Comparison of ENCODE assay signal across 16 cellular contexts in the genomic region with DNA sequence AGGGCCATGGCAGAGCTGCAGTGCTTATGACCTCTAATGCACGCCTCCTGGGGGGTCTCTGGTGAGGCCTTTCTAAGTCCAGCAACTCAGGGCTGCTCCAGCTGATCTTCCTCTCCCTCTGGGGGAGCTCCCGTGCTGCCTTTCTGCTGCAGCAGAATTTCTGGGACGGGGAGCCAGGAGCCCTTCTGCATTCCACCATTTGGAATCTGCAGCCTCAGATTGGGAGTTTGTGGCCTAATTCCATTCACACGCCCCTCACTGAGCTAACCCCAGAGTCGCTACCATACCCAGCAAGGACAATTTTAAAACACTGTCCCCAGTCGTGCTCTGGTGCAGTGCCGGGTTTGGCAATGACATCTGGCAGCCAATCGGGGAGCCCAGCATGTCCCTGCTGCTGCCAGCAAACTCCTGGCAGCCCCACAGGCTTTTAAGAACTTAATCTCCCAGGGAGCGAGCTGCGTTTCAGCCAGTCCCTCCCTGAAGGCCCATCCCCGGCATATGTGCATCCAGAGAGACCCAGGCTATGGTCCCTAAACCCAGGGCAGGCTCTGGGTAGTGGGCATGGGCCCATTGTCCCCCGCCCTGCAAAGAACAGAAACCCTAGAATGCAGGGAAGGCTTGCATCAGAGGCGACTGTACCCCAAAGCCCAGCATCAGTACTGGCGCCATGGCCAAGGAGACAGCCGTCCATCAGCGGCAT. TPM values are rescaled to one million over a fixed set of nuclear protein-coding genes. Genes with fewer than 3 reads are reported as not detected.
DNase-seq lines count a peak whose midpoint lies in the region; ATAC-seq and TF ChIP-seq lines count a peak whose summit lies in the region.
"Had no signal": no experiment of that assay in that cellular context is flagged by ENCODE, and none has a peak within 500 bp of the region (broad histone marks: within the 10 kb centered on the region; RNA-seq: fewer than 3 reads in every experiment).

No MANE protein-coding gene starts in this region.

- H4K20me1 ChIP-seq in neural progenitor cell (ENCODE audit: low read depth) (peaks cover 25% of the 10 kb centered on the region), GM23248 (ENCODE audit: insufficient read depth) (no peaks in the 10 kb centered on the region)

- H3K9me3 Mint-ChIP-seq in neural progenitor cell = peaks cover 2% of the 10 kb centered on the region
- H3K9me3 Mint-ChIP-seq in CD8-positive, alpha-beta memory T cell = no peaks in the 10 kb centered on the region

- no peak overlapping the region for H3K4me3 Mint-ChIP-seq in neural progenitor cell
- H3K4me3 Mint-ChIP-seq in CD8-positive, alpha-beta memory T cell = no peak overlapping the region
- H3K4me3 Mint-ChIP-seq: T-helper 17 cell had no signal

- H3K27me3 ChIP-seq in heart left ventricle (peaks cover 36 to 89% (median 51%) of the 10 kb centered on the region in 9 donors), neural progenitor cell (peaks cover 48% of the 10 kb centered on the region), esophagus squamous epithelium (peaks cover 0 to 70% (median 5%) of the 10 kb centered on the region in 4 donors), GM23248 (replicated peaks; ENCODE audit: insufficient read depth) (peaks cover 34% of the 10 kb centered on the region)
- peaks cover 18% of the 10 kb centered on the region for H3K27me3 ChIP-seq in CD8-positive, alpha-beta memory T cell (ENCODE audit: insufficient read depth, low read length, poor library complexity, severe bottlenecking)

- POLR2A ChIA-PET in CD8-positive, alpha-beta memory T cell (lab: Charles Lee) = no interaction called here

- peaks cover 35% of the 10 kb centered on the region for H3K4me1 Mint-ChIP-seq in neural progenitor cell
- peaks cover 0 to 7% (median 2%) of the 10 kb centered on the region in 3 donors for H3K4me1 Mint-ChIP-seq in CD8-positive, alpha-beta memory T cell
- H3K4me1 Mint-ChIP-seq: T-helper 17 cell had no signal

- H3K36me3 ChIP-seq in heart left ventricle (no peaks in the 10 kb centered on the region), neural progenitor cell (no peaks in the 10 kb centered on the region), esophagus squamous epithelium (no peaks in the 10 kb centered on the region), GM23248 (ENCODE audit: low read depth) (no peaks in the 10 kb centered on the region)
- H3K36me3 ChIP-seq in CD8-positive, alpha-beta memory T cell (ENCODE audit: insufficient read depth, low read length) = no peaks in the 10 kb centered on the region
- H3K36me3 ChIP-seq: BE2C, uterus had no signal

- H3K4me3 ChIP-seq in heart left ventricle = no peak overlapping the region
- no peak overlapping the region for H3K4me3 ChIP-seq in neural progenitor cell
- no peak overlapping the region for H3K4me3 ChIP-seq in esophagus squamous epithelium
- no peak overlapping the region for H3K4me3 ChIP-seq in CD8-positive, alpha-beta memory T cell (ENCODE audit: low read length)
- H3K4me3 ChIP-seq in GM23248 = no peak overlapping the region
- H3K4me3 ChIP-seq: uterus had no signal

- H3K4me2 ChIP-seq in neural progenitor cell (peak overlapping the region; percentile 69), GM23248 (ENCODE audit: unreplicated experiment) (no peak overlapping the region)

- H2AFZ ChIP-seq in neural progenitor cell (replicated peaks) (no peak overlapping the region), GM23248 (no peak overlapping the region)

- H3F3A ChIP-seq in neural progenitor cell (ENCODE audit: low read depth) (peaks cover 41% of the 10 kb centered on the region), GM23248 (ENCODE audit: insufficient read depth) (peaks cover 2% of the 10 kb centered on the region; the same call in 1 of the 2 replicates)

- intact Hi-C loops in heart left ventricle (cut with DNase I) = no loop called here
- intact Hi-C loops in esophagus squamous epithelium (cut with DNase I) = no loop called here

- CTCF ChIA-PET in CD8-positive, alpha-beta memory T cell (lab: Charles Lee) = no interaction called here

- H3K79me2 ChIP-seq in neural progenitor cell (ENCODE audit: low read depth) = peaks cover 10% of the 10 kb centered on the region
- no peaks in the 10 kb centered on the region for H3K79me2 ChIP-seq in GM23248 (ENCODE audit: insufficient read depth)

- no peak overlapping the region for H3K9ac ChIP-seq in neural progenitor cell
- no peak overlapping the region for H3K9ac ChIP-seq in GM23248

- in situ Hi-C loops in GM23248 (cut with MboI) = no loop called here

- TF ChIP-seq CTCF in heart left ventricle (IDR thresholded peaks at IDR 0.05) = no peak
- TF ChIP-seq CTCF in neural progenitor cell (IDR thresholded peaks at IDR 0.05) = no peak
- TF ChIP-seq CTCF in esophagus squamous epithelium (IDR thresholded peaks at IDR 0.05) = no peak

- H3K9me3 ChIP-seq in heart left ventricle (no peaks in the 10 kb centered on the region), neural progenitor cell (ENCODE audit: low read depth) (no peaks in the 10 kb centered on the region), esophagus squamous epithelium (no peaks in the 10 kb centered on the region), GM23248 (ENCODE audit: low read depth) (no peaks in the 10 kb centered on the region)
- no peaks in the 10 kb centered on the region for H3K9me3 ChIP-seq in CD8-positive, alpha-beta memory T cell (ENCODE audit: low read length)
- H3K9me3 ChIP-seq: BE2C, uterus had no signal

- 41 to 48% (median 43%) methylated on average over 16 of the region's 16 CpGs for WGBS in heart left ventricle, 4 donors
- 43 to 53% methylated on average over 2 to 14 of the region's 16 CpGs for WGBS in esophagus squamous epithelium, 2 donors
- WGBS in GM23248 (ENCODE audit: low coverage in 1 of 2, low lambda C conversion rate in 2 of 2, missing lambda C conversion rate in 2 of 2), 2 experiments = 43 to 51% methylated on average over 16 of the region's 16 CpGs

- peaks cover 34% of the 10 kb centered on the region for H3K27me3 Mint-ChIP-seq in neural progenitor cell (ENCODE audit: insufficient read depth, low read depth)
- peaks cover 28 to 36% of the 10 kb centered on the region in 2 donors for H3K27me3 Mint-ChIP-seq in CD8-positive, alpha-beta memory T cell

- peak; percentile 53 for DNase-seq in ELF-1 (ENCODE audit: low read depth, low spot score)
- peak; percentile 8 for DNase-seq in NCI-H82 treated with DMSO at 0.1 percent for 48 hours (lab: John Stamatoyannopoulos, UW; ENCODE audit: unreplicated experiment)
- peak in 2 of 5 donors; percentile 58 to 74 for DNase-seq in heart left ventricle
- DNase-seq in neural progenitor cell (ENCODE audit: low spot score) = peak; percentile 77
- DNase-seq in activated gamma-delta T cell (lab: John Stamatoyannopoulos, UW) = no peak
- DNase-seq in esophagus squamous epithelium (lab: John Stamatoyannopoulos, UW) = no peak
- DNase-seq in CD8-positive, alpha-beta memory T cell = no peak
- DNase-seq in GM23248 = no peak
- DNase-seq: activated CD4-positive, alpha-beta T cell treated with anti-CD3 and anti-CD28 coated beads for 4 hours; activated T-cell treated with anti-CD3 and anti-CD28 coated beads for 4 hours; BE2C; cortex of kidney; NCI-H510A treated with DMSO at 0.1 percent for 48 hours; stimulated activated CD4-positive, alpha-beta T cell treated with anti-CD3 and anti-CD28 coated beads, Interleukin-2, amount 100 ng/mL, for 48 hours; T-helper 17 cell; uterus had no signal

- H3K36me3 Mint-ChIP-seq in neural progenitor cell = no peaks in the 10 kb centered on the region
- H3K36me3 Mint-ChIP-seq in CD8-positive, alpha-beta memory T cell = no peaks in the 10 kb centered on the region

- TF ChIP-seq POLR2A in heart left ventricle (IDR thresholded peaks at IDR 0.05) = no peak
- TF ChIP-seq POLR2A in esophagus squamous epithelium (IDR thresholded peaks at IDR 0.05) = no peak

- H3K4me1 ChIP-seq in heart left ventricle (peaks cover 0 to 27% (median 6%) of the 10 kb centered on the region in 12 donors), neural progenitor cell (peaks cover 40% of the 10 kb centered on the region), esophagus squamous epithelium (peaks cover 8 to 30% (median 19%) of the 10 kb centered on the region in 3 donors), GM23248 (ENCODE audit: insufficient read depth) (no peaks in the 10 kb centered on the region)
- no peaks in the 10 kb centered on the region for H3K4me1 ChIP-seq in CD8-positive, alpha-beta memory T cell (ENCODE audit: insufficient read depth, low read length)
- H3K4me1 ChIP-seq: BE2C had no signal

- no peaks in the 10 kb centered on the region for H3K9me2 ChIP-seq in GM23248 (ENCODE audit: insufficient read depth)

- no peak overlapping the region for H3K27ac ChIP-seq in heart left ventricle
- H3K27ac ChIP-seq in neural progenitor cell = no peak overlapping the region
- H3K27ac ChIP-seq in esophagus squamous epithelium = no peak overlapping the region
- no peak overlapping the region for H3K27ac ChIP-seq in CD8-positive, alpha-beta memory T cell (ENCODE audit: low read depth, low read length)
- H3K27ac ChIP-seq in GM23248 = no peak overlapping the region
- H3K27ac ChIP-seq: uterus had no signal

- H3K27ac Mint-ChIP-seq in neural progenitor cell = no peak overlapping the region
- no peak overlapping the region for H3K27ac Mint-ChIP-seq in CD8-positive, alpha-beta memory T cell
- H3K27ac Mint-ChIP-seq: T-helper 17 cell had no signal

- ATAC-seq in heart left ventricle = peak; percentile 78 to 88 (median 84)
- ATAC-seq: T-helper 17 cell had no signal

RNA-seq across cellular contexts. Expression of gene SHANK2, which starts 4.7 kb away (rescaled TPM):
- total RNA-seq in heart left ventricle (1 to 10 TPM in 1 of 9 donors, under 1 TPM in 3, not detected in 5; 0.29 to 1.5 (median 0.41) TPM), neural progenitor cell (ENCODE audit: low replicate concordance) (8.1 TPM in 2 replicates), esophagus squamous epithelium (10 to 100 TPM in 1 of 4 donors, 1 to 10 TPM in 3; 2.5 to 12.6 (median 4.8) TPM)
- polyA plus RNA-seq in heart left ventricle (under 1 TPM; under 0.01 to 0.04 TPM), GM23248 (2016; fragmentation: Nextera tagmentation; extraction: Ambion mirVana) (0.30 TPM in 1 of 2 replicates, not detected in the other)
- not detected for total RNA-seq in CD8-positive, alpha-beta memory T cell
- polyA plus RNA-seq in CD8-positive, alpha-beta memory T cell = not detected
- 0.22 and 3.9 TPM in 2 replicates for total RNA-seq in GM23248 (2014; rRNA removed; shearing (Covaris generic))

Comparison
In these comparisons a context has a peak if more than half of its experiments do, and no peak if none do; other contexts are left out.
1. DNase-seq: peak in ELF-1 (single experiment), NCI-H82 treated with DMSO at 0.1 percent for 48 hours (single experiment) and neural progenitor cell (single experiment); none in activated gamma-delta T cell (single experiment), esophagus squamous epithelium (single experiment), CD8-positive, alpha-beta memory T cell (0 of 5) and GM23248 (single experiment).